In genomic region chr10:110815354-110816004, GRCh38 we compare ENCODE assay signal across 11 cellular contexts. TPM values are rescaled to one million over a fixed set of nuclear protein-coding genes. Genes with fewer than 3 reads are reported as not detected.
DNase-seq lines count a peak whose midpoint lies in the region; ATAC-seq, FAIRE-seq and TF ChIP-seq lines count a peak whose summit lies in the region.
"Had no signal": no experiment of that assay in that cellular context is flagged by ENCODE, and none has a peak within 500 bp of the region (broad histone marks: within the 10 kb centered on the region; RNA-seq: fewer than 3 reads in every experiment).

No MANE protein-coding gene starts in this region.

- FAIRE-seq in HepG2 (lab: Jason Lieb, UNC): no peak

- no peak for DNase-seq in cardiac muscle cell (ENCODE audit: low read depth in 1 of 2, low spot score in 1 of 2)
- no peak for DNase-seq in DMS79 (lab: John Stamatoyannopoulos, UW)
- DNase-seq in SW480 (ENCODE audit: low spot score): no peak
- DNase-seq in HepG2 (ENCODE audit: low spot score): no peak
- DNase-seq: central memory CD4-positive, alpha-beta T cell; spleen had no signal

- no peak overlapping the region for H3K4me2 ChIP-seq in HepG2 (ENCODE audit: low read depth, low read length)

- no peak for TF ChIP-seq RAD21 in HepG2 (CRISPR knock-in tag; IDR thresholded peaks at IDR 0.05)

- no peaks in the 10 kb centered on the region for H3K79me2 ChIP-seq in HepG2 (ENCODE audit: insufficient read depth, low read length)

- no peaks in the 10 kb centered on the region for H4K20me1 ChIP-seq in HepG2 (ENCODE audit: insufficient read depth, low read length)

- 0% methylated on average over 1 of the region's 1 CpG for WGBS in HepG2 (ENCODE audit: low lambda C conversion rate)

- H3K9ac ChIP-seq in HepG2 (ENCODE audit: insufficient read depth, low read depth, low read length): no peak overlapping the region

- H3K27ac ChIP-seq in cardiac muscle cell (peak overlapping the region; percentile 15), HepG2 (ENCODE audit: extremely low read length, insufficient read depth, low read length) (no peak overlapping the region)
- H3K27ac ChIP-seq: SK-N-MC, spleen had no signal

- H3K4me1 ChIP-seq in cardiac muscle cell (ENCODE audit: low read depth) (peaks cover 30% of the 10 kb centered on the region), HepG2 (ENCODE audit: insufficient read depth, low read length) (peaks cover 28% of the 10 kb centered on the region)

- in situ Hi-C loops in HepG2 (cut with HindIII; ENCODE audit: extremely low pct_ligation_motif_present, low pct_unique_long_range_greater_than_20kb): no loop called here

- POLR2A ChIA-PET in HepG2 (lab: Yijun Ruan, JAX): no interaction called here

- no peak overlapping the region for H2AFZ ChIP-seq in HepG2 (ENCODE audit: low read length)

- TF ChIP-seq EP300 in HepG2 (IDR thresholded peaks at IDR 0.05; ENCODE audit: low read depth in 2 of 2, low read length in 2 of 2) (no peak), HepG2 (CRISPR knock-in tag; IDR thresholded peaks at IDR 0.05; ENCODE audit: borderline replicate concordance) (no peak)

- no peaks in the 10 kb centered on the region for H3K9me3 ChIP-seq in cardiac muscle cell (ENCODE audit: low read depth)
- no peaks in the 10 kb centered on the region for H3K9me3 ChIP-seq in HepG2 (ENCODE audit: low read length)
- H3K9me3 ChIP-seq: spleen had no signal

- CTCF ChIA-PET in HepG2 (lab: Yijun Ruan, JAX; ENCODE audit: low intra/inter-chr PET ratio, low total read pairs): no interaction called here

- TF ChIP-seq CTCF in cardiac muscle cell (IDR thresholded peaks at IDR 0.05; ENCODE audit: low read depth, low read length) (no peak), HepG2 (CRISPR knock-in tag; IDR thresholded peaks at IDR 0.05) (no peak)

- no peak for TF ChIP-seq POLR2A in HepG2 (IDR thresholded peaks at IDR 0.05; ENCODE audit: insufficient read depth in 1 of 2, low read depth in 2 of 2, low read length in 2 of 2)

- no TSS peak for BruUV-seq in HepG2 (replicated peaks; lab: Mats Ljungman, UMichigan)

- intact Hi-C loops in HepG2 (cut with micrococcal nuclease; ENCODE audit: unreplicated experiment): no loop called here

- peaks cover 3% of the 10 kb centered on the region for H3K36me3 ChIP-seq in cardiac muscle cell
- H3K36me3 ChIP-seq in HepG2 (replicated peaks in 1 of 2; ENCODE audit: control insufficient read depth in 1 of 2, insufficient read depth in 2 of 2, low read length in 2 of 2): no peaks in the 10 kb centered on the region
- H3K36me3 ChIP-seq: spleen had no signal

- ATAC-seq in GM18502 (IDR thresholded peaks at IDR 0.05; ENCODE audit: poor library complexity, unreplicated experiment) (peak; percentile 75), GM19455 (IDR thresholded peaks at IDR 0.05; ENCODE audit: unreplicated experiment) (peak; percentile 48), HG03135 (IDR thresholded peaks at IDR 0.05; ENCODE audit: unreplicated experiment) (peak; percentile 62), HG02981 (IDR thresholded peaks at IDR 0.05; ENCODE audit: unreplicated experiment) (no peak), HepG2 (no peak)

- H3K4me3 ChIP-seq in cardiac muscle cell: no peak overlapping the region
- no peak overlapping the region for H3K4me3 ChIP-seq in HepG2 (replicated peaks in 1 of 3; ENCODE audit: insufficient read depth in 1 of 3, low read depth in 2 of 3, low read length in 3 of 3)
- H3K4me3 ChIP-seq: SK-N-MC, spleen had no signal

- H3K27me3 ChIP-seq in cardiac muscle cell (no peaks in the 10 kb centered on the region), HepG2 (ENCODE audit: control insufficient read depth in 1 of 2, insufficient read depth in 2 of 2, low read length in 2 of 2) (peaks cover 0 to 1% of the 10 kb centered on the region in 2 experiments; a peak in 2 of 5 replicates)
- H3K27me3 ChIP-seq: spleen had no signal

TF ChIP-seq in HepG2, 621 proteins besides CTCF, POLR2A, EP300 and RAD21:
- TF ChIP-seq HDAC2 (CRISPR knock-in tag; IDR thresholded peaks at IDR 0.05): no peak
- no peak for TF ChIP-seq E2F5 (CRISPR knock-in tag; conservative IDR thresholded peaks at IDR 0.05)
- no peak for TF ChIP-seq ETV5 (CRISPR knock-in tag; IDR thresholded peaks at IDR 0.05; ENCODE audit: borderline replicate concordance)
- TF ChIP-seq DNMT1 (CRISPR knock-in tag; IDR thresholded peaks at IDR 0.05): no peak
- TF ChIP-seq NR2F6 (IDR thresholded peaks at IDR 0.05): no peak
- TF ChIP-seq NR2F6 (CRISPR knock-in tag; IDR thresholded peaks at IDR 0.05): no peak
- TF ChIP-seq SUZ12 (IDR thresholded peaks at IDR 0.05; ENCODE audit: low read depth, low read length): no peak
- no peak for TF ChIP-seq ZNF124 (CRISPR knock-in tag; IDR thresholded peaks at IDR 0.05)

RNA-seq across cellular contexts. Expression of gene PDCD4, which starts 56.2 kb away (rescaled TPM):
- total RNA-seq in cardiac muscle cell (54.0 and 84.9 TPM in 2 replicates), HepG2 (2016; rRNA removed; fragmentation: Illumina TruSeq; extraction: Trizol) (56.2 and 92.8 TPM in 2 replicates)
- polyA plus RNA-seq in cardiac muscle cell (98.7 and 160 TPM in 2 replicates), HepG2 (2011; rRNA removed) (22.4 and 22.8 TPM in 2 replicates)
- 16.2 and 22.3 TPM in 2 replicates for total RNA-seq in HepG2 (2016; cell fraction: cytosol; rRNA removed; fragmentation: Illumina TruSeq; extraction: Trizol; ENCODE audit: low read depth)
- total RNA-seq in HepG2 (2016; cell fraction: insoluble cytoplasmic fraction; rRNA removed; fragmentation: Illumina TruSeq; extraction: Trizol): 63.2 and 84.9 TPM in 2 replicates
- 12.3 and 13.7 TPM in 2 replicates for total RNA-seq in HepG2 (2016; cell fraction: membrane; rRNA removed; fragmentation: Illumina TruSeq; extraction: Trizol)
- 30.6 and 42.1 TPM in 2 replicates for total RNA-seq in HepG2 (2016; cell fraction: nucleus; rRNA removed; fragmentation: Illumina TruSeq; extraction: Trizol)
- polyA plus RNA-seq in HepG2 (2011; cell fraction: cytosol; rRNA removed): 7.6 and 12.9 TPM in 2 replicates
- polyA plus RNA-seq in HepG2 (2011; cell fraction: nucleus; rRNA removed): 8.4 and 13.8 TPM in 2 replicates
- 50.1 and 77.6 TPM in 2 replicates for polyA plus RNA-seq in HepG2 (2012)
- 2.7 and 4.0 TPM in 2 replicates for polyA plus RNA-seq in HepG2 (2016; cell fraction: cytosol; fragmentation: Illumina TruSeq; extraction: Trizol; ENCODE audit: low read depth)
- polyA plus RNA-seq in HepG2 (2016; cell fraction: insoluble cytoplasmic fraction; fragmentation: Illumina TruSeq; extraction: Trizol; ENCODE audit: low read depth): 112 and 113 TPM in 2 replicates
- polyA plus RNA-seq in HepG2 (2016; cell fraction: membrane; fragmentation: Illumina TruSeq; extraction: Trizol; ENCODE audit: low read depth): 9.3 and 9.7 TPM in 2 replicates
- polyA plus RNA-seq in HepG2 (2016; cell fraction: nucleus; fragmentation: Illumina TruSeq; extraction: Trizol; ENCODE audit: insufficient read depth, low read depth): 58.0 and 60.5 TPM in 2 replicates
- polyA minus RNA-seq in HepG2 (2011; rRNA and poly(A)+ RNA removed; ENCODE audit: low replicate concordance): 3.8 and 12.7 TPM in 2 replicates
- polyA minus RNA-seq in HepG2 (2011; cell fraction: cytosol; rRNA and poly(A)+ RNA removed): 19.9 and 36.2 TPM in 2 replicates
- polyA minus RNA-seq in HepG2 (2011; cell fraction: nucleus; rRNA and poly(A)+ RNA removed): 50.6 and 51.0 TPM in 2 replicates

Comparison
In these comparisons a context has a peak if more than half of its experiments do, and no peak if none do; other contexts are left out.
1. ATAC-seq: peak in GM18502 (single experiment), GM19455 (single experiment) and HG03135 (single experiment); none in HG02981 (single experiment) and HepG2 (single experiment).